17 cellular contexts compared by ENCODE assay signal in the genomic region with DNA sequence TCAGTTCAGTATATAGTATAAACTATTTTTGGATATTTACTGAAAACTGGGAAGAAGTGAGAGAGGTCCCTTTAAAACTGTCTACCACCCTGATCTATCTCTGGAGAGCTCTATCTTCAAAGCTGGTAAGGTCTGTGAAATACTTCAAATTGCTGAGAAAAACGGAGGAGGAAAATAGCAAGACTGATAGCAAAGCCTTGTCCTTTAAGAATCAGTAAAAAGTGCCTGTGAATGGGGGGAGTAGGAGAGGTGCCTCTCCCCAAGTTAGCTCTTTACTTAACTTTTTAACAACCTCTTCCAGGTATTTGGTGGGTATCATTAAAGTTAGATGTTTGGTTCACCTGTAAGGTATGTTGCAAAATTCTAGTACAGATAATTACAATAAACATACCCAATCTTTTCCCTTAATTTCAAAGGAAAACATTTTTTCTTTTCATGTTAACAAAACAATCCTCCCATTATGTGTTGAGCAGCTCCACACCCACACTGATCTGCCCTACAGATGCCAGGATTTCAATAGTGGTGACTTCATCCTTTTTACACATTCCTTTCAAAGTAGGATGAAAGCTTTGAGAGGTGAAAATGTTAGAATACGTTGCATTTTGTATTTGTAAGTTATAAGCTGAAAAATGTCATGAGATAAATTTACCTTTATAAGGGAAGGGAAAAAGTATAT.
DNase-seq lines count a peak whose midpoint lies in the region; ATAC-seq lines count a peak whose summit lies in the region.
"Had no signal": no experiment of that assay in that cellular context is flagged by ENCODE, and none has a peak within 500 bp of the region (broad histone marks: within the 10 kb centered on the region; RNA-seq: fewer than 3 reads in every experiment).

No MANE protein-coding gene starts in this region.

- H3K9me3 ChIP-seq in iPS-18a (ENCODE audit: control insufficient read depth, low read depth, low read length) (no peaks in the 10 kb centered on the region), right cardiac atrium (ENCODE audit: control insufficient read depth, low read length) (no peaks in the 10 kb centered on the region)
- no peaks in the 10 kb centered on the region for H3K9me3 ChIP-seq in naive thymus-derived CD4-positive, alpha-beta T cell (ENCODE audit: control insufficient read depth in 2 of 3, low read length in 3 of 3)
- H3K9me3 ChIP-seq: A549, heart right ventricle had no signal

- DNase-seq in AG08395 (ENCODE audit: low spot score) (peak; percentile 10), HT-29 (ENCODE audit: low spot score) (peak; percentile 51), amniotic epithelial cell (ENCODE audit: low read depth) (peak; percentile 41), sciatic nerve (ENCODE audit: low spot score) (no peak), right cardiac atrium (no peak)
- no peak for DNase-seq in naive thymus-derived CD4-positive, alpha-beta T cell
- DNase-seq: activated CD4-positive, alpha-beta T cell treated with anti-CD3 and anti-CD28 coated beads for 36 hours; heart right ventricle; NCI-H187; NCI-H524 treated with DMSO at 0.1 percent for 48 hours; stimulated activated CD4-positive, alpha-beta T cell treated with anti-CD3 and anti-CD28 coated beads, Interleukin-1b, Interleukin-23, amount 100 ng/mL, for 48 hours; T-helper 2 cell had no signal

- WGBS in right cardiac atrium: 32% methylated on average over 2 of the region's 2 CpGs

- H3K27ac ChIP-seq in iPS-18a (ENCODE audit: low read length) (no peak overlapping the region), right cardiac atrium (ENCODE audit: low read length) (no peak overlapping the region)
- no peak overlapping the region for H3K27ac ChIP-seq in naive thymus-derived CD4-positive, alpha-beta T cell (ENCODE audit: low read depth, low read length)
- H3K27ac ChIP-seq: A549, epithelial cell of prostate, heart right ventricle had no signal

- intact Hi-C loops in sciatic nerve (cut with DNase I) (loop anchor here (5.0 kb wide), 1 partner anchor 870 kb away; no protein-coding TSS in a partner anchor), right cardiac atrium (cut with DNase I) (no loop called here)
- intact Hi-C loops in naive thymus-derived CD4-positive, alpha-beta T cell (cut with micrococcal nuclease): no loop called here

- H3K9ac ChIP-seq in iPS-18a (ENCODE audit: low read length): peak overlapping the region; percentile 9

- H3K4me1 ChIP-seq in iPS-18a (ENCODE audit: control insufficient read depth, low read depth, low read length) (peaks cover 17% of the 10 kb centered on the region), right cardiac atrium (ENCODE audit: control insufficient read depth, insufficient read depth, low read length) (peaks cover 1% of the 10 kb centered on the region)
- no peaks in the 10 kb centered on the region for H3K4me1 ChIP-seq in naive thymus-derived CD4-positive, alpha-beta T cell (ENCODE audit: control insufficient read depth in 2 of 2, insufficient read depth in 2 of 2, low read length in 2 of 2)
- H3K4me1 ChIP-seq: A549 had no signal

- no peaks in the 10 kb centered on the region for H3K9me3 Mint-ChIP-seq in naive thymus-derived CD4-positive, alpha-beta T cell
- H3K9me3 Mint-ChIP-seq: activated naive CD4-positive, alpha-beta T cell treated with anti-CD3 and anti-CD28 coated beads, Interleukin-2, amount 50 U/mL, for 72 hours had no signal

- H3K4me1 Mint-ChIP-seq in naive thymus-derived CD4-positive, alpha-beta T cell: no peaks in the 10 kb centered on the region
- H3K4me1 Mint-ChIP-seq: activated CD4-positive, alpha-beta T cell treated with anti-CD3 and anti-CD28 coated beads for 36 hours had no signal

- H3K27me3 ChIP-seq in iPS-18a (ENCODE audit: control insufficient read depth, insufficient read depth, low read length) (no peaks in the 10 kb centered on the region), right cardiac atrium (ENCODE audit: control insufficient read depth, insufficient read depth) (no peaks in the 10 kb centered on the region)
- H3K27me3 ChIP-seq in naive thymus-derived CD4-positive, alpha-beta T cell (ENCODE audit: control insufficient read depth in 2 of 2, insufficient read depth in 2 of 2, low read length in 2 of 2): no peaks in the 10 kb centered on the region
- H3K27me3 ChIP-seq: heart right ventricle had no signal

- ATAC-seq in sciatic nerve: no peak
- ATAC-seq in naive thymus-derived CD4-positive, alpha-beta T cell: no peak
- ATAC-seq in right cardiac atrium: no peak
- no peak for ATAC-seq in HG02973 (IDR thresholded peaks at IDR 0.05; ENCODE audit: unreplicated experiment)
- ATAC-seq: A549; activated CD4-positive, alpha-beta T cell treated with anti-CD3 and anti-CD28 coated beads for 36 hours; activated naive CD4-positive, alpha-beta T cell treated with anti-CD3 and anti-CD28 coated beads, Interleukin-2, amount 50 U/mL, for 72 hours; heart right ventricle had no signal

- no peak overlapping the region for H3K4me3 Mint-ChIP-seq in naive thymus-derived CD4-positive, alpha-beta T cell
- H3K4me3 Mint-ChIP-seq: activated CD4-positive, alpha-beta T cell treated with anti-CD3 and anti-CD28 coated beads for 36 hours had no signal

- H3K36me3 ChIP-seq in iPS-18a (ENCODE audit: control insufficient read depth, low read depth, low read length): no peaks in the 10 kb centered on the region
- H3K36me3 ChIP-seq in naive thymus-derived CD4-positive, alpha-beta T cell (ENCODE audit: control insufficient read depth in 2 of 3, insufficient read depth in 3 of 3, low read length in 3 of 3): no peaks in the 10 kb centered on the region
- H3K36me3 ChIP-seq: heart right ventricle had no signal

- H3K27ac Mint-ChIP-seq in naive thymus-derived CD4-positive, alpha-beta T cell: no peak overlapping the region
- H3K27ac Mint-ChIP-seq: activated CD4-positive, alpha-beta T cell treated with anti-CD3 and anti-CD28 coated beads for 36 hours; activated naive CD4-positive, alpha-beta T cell treated with anti-CD3 and anti-CD28 coated beads, Interleukin-2, amount 50 U/mL, for 72 hours had no signal

- no peaks in the 10 kb centered on the region for H3K27me3 Mint-ChIP-seq in naive thymus-derived CD4-positive, alpha-beta T cell
- H3K27me3 Mint-ChIP-seq: activated CD4-positive, alpha-beta T cell treated with anti-CD3 and anti-CD28 coated beads for 36 hours had no signal

- POLR2A ChIA-PET in naive thymus-derived CD4-positive, alpha-beta T cell (lab: Charles Lee): no interaction called here

- H3K4me3 ChIP-seq in iPS-18a (ENCODE audit: low read length) (no peak overlapping the region), right cardiac atrium (ENCODE audit: low read length) (no peak overlapping the region)
- no peak overlapping the region for H3K4me3 ChIP-seq in naive thymus-derived CD4-positive, alpha-beta T cell (ENCODE audit: low read length)
- H3K4me3 ChIP-seq: A549, heart right ventricle had no signal

- CTCF ChIA-PET in naive thymus-derived CD4-positive, alpha-beta T cell (lab: Charles Lee): no interaction called here

- H3K36me3 Mint-ChIP-seq in naive thymus-derived CD4-positive, alpha-beta T cell: no peaks in the 10 kb centered on the region
- H3K36me3 Mint-ChIP-seq: activated naive CD4-positive, alpha-beta T cell treated with anti-CD3 and anti-CD28 coated beads, Interleukin-2, amount 50 U/mL, for 72 hours had no signal

Comparison
In these comparisons a context has a peak if more than half of its experiments do, and no peak if none do; other contexts are left out.
1. DNase-seq: peak in AG08395 (single experiment), HT-29 (single experiment) and amniotic epithelial cell (single experiment); none in sciatic nerve (single experiment), naive thymus-derived CD4-positive, alpha-beta T cell (0 of 9) and right cardiac atrium (0 of 3).